8 cellular contexts compared by ENCODE assay signal in the genomic region with DNA sequence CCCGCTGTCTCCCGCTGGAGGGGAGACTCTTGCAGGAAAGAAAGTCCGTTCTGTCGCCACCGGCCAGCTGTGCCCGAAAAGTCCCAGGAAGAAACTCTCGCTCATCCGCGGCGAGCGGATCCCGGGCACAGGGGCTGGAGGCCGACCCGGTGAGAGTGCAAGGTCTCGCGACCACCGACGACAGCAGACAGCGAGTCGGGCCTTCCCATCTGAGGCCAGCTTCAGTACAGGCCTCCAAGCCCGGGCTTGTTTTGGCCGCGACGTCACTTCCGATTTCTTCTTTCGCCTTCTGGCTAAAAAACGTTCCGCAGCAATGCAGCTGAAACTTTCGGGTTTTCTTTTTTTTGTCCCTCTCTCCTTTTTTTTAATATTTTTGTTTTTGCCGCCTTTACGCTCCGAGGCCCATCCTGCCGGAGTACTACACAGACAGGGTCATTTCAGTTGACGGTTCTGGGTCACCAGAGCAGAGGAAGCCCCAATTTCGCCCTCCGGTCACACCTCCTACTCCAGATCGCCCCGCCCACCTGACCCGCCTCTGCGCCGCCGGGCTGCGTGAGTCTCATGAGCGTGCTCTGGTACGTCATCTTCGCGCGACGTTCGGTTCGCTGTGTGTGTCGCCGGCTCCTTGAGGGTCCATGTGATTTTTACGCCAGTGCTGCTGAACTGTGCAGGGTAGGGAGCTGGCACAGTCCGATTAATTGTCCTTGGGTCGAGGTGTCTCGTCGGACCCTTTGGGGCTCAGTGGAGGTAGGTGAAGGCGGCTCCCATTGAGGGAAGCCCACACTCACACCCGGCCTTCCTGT. TPM values are rescaled to one million over a fixed set of nuclear protein-coding genes. Genes with fewer than 3 reads are reported as not detected.
DNase-seq lines count a peak whose midpoint lies in the region; ATAC-seq, FAIRE-seq and TF ChIP-seq lines count a peak whose summit lies in the region.

A gene with protein sequence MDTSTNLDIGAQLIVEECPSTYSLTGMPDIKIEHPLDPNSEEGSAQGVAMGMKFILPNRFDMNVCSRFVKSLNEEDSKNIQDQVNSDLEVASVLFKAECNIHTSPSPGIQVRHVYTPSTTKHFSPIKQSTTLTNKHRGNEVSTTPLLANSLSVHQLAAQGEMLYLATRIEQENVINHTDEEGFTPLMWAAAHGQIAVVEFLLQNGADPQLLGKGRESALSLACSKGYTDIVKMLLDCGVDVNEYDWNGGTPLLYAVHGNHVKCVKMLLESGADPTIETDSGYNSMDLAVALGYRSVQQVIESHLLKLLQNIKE (minus strand): TSS at position 474 of the 803 bp plus-strand sequence. CDS start 2,758 bp downstream, outside the sequence.
A gene with protein sequence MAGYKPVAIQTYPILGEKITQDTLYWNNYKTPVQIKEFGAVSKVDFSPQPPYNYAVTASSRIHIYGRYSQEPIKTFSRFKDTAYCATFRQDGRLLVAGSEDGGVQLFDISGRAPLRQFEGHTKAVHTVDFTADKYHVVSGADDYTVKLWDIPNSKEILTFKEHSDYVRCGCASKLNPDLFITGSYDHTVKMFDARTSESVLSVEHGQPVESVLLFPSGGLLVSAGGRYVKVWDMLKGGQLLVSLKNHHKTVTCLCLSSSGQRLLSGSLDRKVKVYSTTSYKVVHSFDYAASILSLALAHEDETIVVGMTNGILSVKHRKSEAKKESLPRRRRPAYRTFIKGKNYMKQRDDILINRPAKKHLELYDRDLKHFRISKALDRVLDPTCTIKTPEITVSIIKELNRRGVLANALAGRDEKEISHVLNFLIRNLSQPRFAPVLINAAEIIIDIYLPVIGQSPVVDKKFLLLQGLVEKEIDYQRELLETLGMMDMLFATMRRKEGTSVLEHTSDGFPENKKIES (plus strand): TSS at position 578 of the 803 bp plus-strand sequence. CDS start 1,602 bp downstream, outside the sequence.

- H3K4me3 Mint-ChIP-seq in naive thymus-derived CD8-positive, alpha-beta T cell = peak within 1 kb of the TSS; percentile 89 to 100 (median 98)

- DNase-seq in EL (peak; percentile 98), H54 (ENCODE audit: insufficient read length, low spot score) (peak; percentile 73), fibroblast of mammary gland (ENCODE audit: low read depth) (peak; percentile 98)
- peak; percentile 98 for DNase-seq in activated T-helper 9 cell treated with anti-CD3 and anti-CD28 coated beads, Interleukin-2, amount 50 U/mL, for 16 hours (ENCODE audit: low read depth)
- DNase-seq in naive thymus-derived CD8-positive, alpha-beta T cell = peak; percentile 96 to 99 (median 98)
- peak; percentile 94 to 98 (median 96) for DNase-seq in stimulated activated naive CD4-positive, alpha-beta T cell (lab: John Stamatoyannopoulos, UW)

- peaks cover 18 to 60% (median 52%) of the 10 kb centered on the region in 4 donors for H3K4me1 Mint-ChIP-seq in naive thymus-derived CD8-positive, alpha-beta T cell

- peak; percentile 91 for ATAC-seq in naive thymus-derived CD8-positive, alpha-beta T cell

- no peaks in the 10 kb centered on the region for H3K9me3 Mint-ChIP-seq in naive thymus-derived CD8-positive, alpha-beta T cell

- no peak for TF ChIP-seq CTCF in Loucy (conservative IDR thresholded peaks at IDR 0.05; ENCODE audit: low read length)
- no peak for TF ChIP-seq CTCF in fibroblast of mammary gland (conservative IDR thresholded peaks at IDR 0.05; ENCODE audit: control insufficient read depth, insufficient read depth, low read depth, low read length)

- FAIRE-seq in H54 (lab: Jason Lieb, UNC) = peak; percentile 96

- H3K4me1 ChIP-seq in Loucy (ENCODE audit: insufficient read depth, low read length, poor library complexity, severe bottlenecking) = peaks cover 48% of the 10 kb centered on the region

- peaks cover 0 to 3% (median 0%) of the 10 kb centered on the region in 5 donors for H3K27me3 Mint-ChIP-seq in naive thymus-derived CD8-positive, alpha-beta T cell

- peak within 1 kb of the TSS; percentile 97 to 100 (median 99) for H3K27ac Mint-ChIP-seq in naive thymus-derived CD8-positive, alpha-beta T cell

- H3K4me2 ChIP-seq in Loucy (ENCODE audit: low read depth, low read length, poor library complexity, severe bottlenecking) = peak within 1 kb of the TSS; percentile 93

- peak within 1 kb of the TSS; percentile 99 for H3K9ac ChIP-seq in Loucy (ENCODE audit: low read depth, low read length, poor library complexity, severe bottlenecking)

- H3K4me3 ChIP-seq in Loucy (ENCODE audit: low read length, poor library complexity, severe bottlenecking) (peak within 1 kb of the TSS; percentile 97), fibroblast of mammary gland (ENCODE audit: control insufficient read depth, low read depth, low read length) (peak within 1 kb of the TSS; percentile 99)

- peaks cover 54% of the 10 kb centered on the region for H3K79me2 ChIP-seq in Loucy (ENCODE audit: insufficient read depth, low read length)

- no peaks in the 10 kb centered on the region for H3K9me2 ChIP-seq in Loucy (replicated peaks; ENCODE audit: low read depth, low read length)

- H3K36me3 Mint-ChIP-seq in naive thymus-derived CD8-positive, alpha-beta T cell = peaks cover 5 to 41% (median 12%) of the 10 kb centered on the region in 3 donors

- peaks cover 12% of the 10 kb centered on the region for H4K20me1 ChIP-seq in Loucy (ENCODE audit: insufficient read depth, low read length, poor library complexity, severe bottlenecking)

- POLR2A ChIA-PET in naive thymus-derived CD8-positive, alpha-beta T cell (lab: Charles Lee) = interaction anchor here (0.6 to 3.0 kb wide), 3 partner anchors 26 to 67 kb away, joined by 3 to 36 read pairs (median 8); a partner anchor contains a TSS

- H3K9me3 ChIP-seq in Loucy (ENCODE audit: insufficient read depth, low read depth, low read length) = no peaks in the 10 kb centered on the region

- H3K27me3 ChIP-seq in Loucy (ENCODE audit: insufficient read depth, low read length, poor library complexity, severe bottlenecking) = no peaks in the 10 kb centered on the region

- no peaks in the 10 kb centered on the region; the same call in 1 of the 2 replicates for H3K36me3 ChIP-seq in Loucy (ENCODE audit: insufficient read depth, low read length)

- TF ChIP-seq POLR2A in H54 (IDR thresholded peaks at IDR 0.05; ENCODE audit: low read depth, low read length) (peak; percentile 90), Raji (IDR thresholded peaks at IDR 0.05; ENCODE audit: insufficient read depth, low read depth, low read length) (peak; percentile 73)

- no peaks in the 10 kb centered on the region for H3F3A ChIP-seq in Loucy (ENCODE audit: low read depth)

- H2AFZ ChIP-seq in Loucy (ENCODE audit: low read length) = peak within 1 kb of the TSS; percentile 94

RNA-seq across cellular contexts. Expression of the first gene that starts in this region (rescaled TPM):
- total RNA-seq in naive thymus-derived CD8-positive, alpha-beta T cell = 10 to 100 TPM; 57.8 to 64.2 TPM
- 10 to 100 TPM; 20.9 to 22.8 (median 21.8) TPM for polyA plus RNA-seq in naive thymus-derived CD8-positive, alpha-beta T cell

RNA-seq across cellular contexts. Expression of the second gene that starts in this region (rescaled TPM):
- total RNA-seq in naive thymus-derived CD8-positive, alpha-beta T cell = 10 to 100 TPM; 28.1 to 32.9 TPM
- polyA plus RNA-seq in naive thymus-derived CD8-positive, alpha-beta T cell = 1 to 10 TPM; 5.3 to 9.8 (median 7.9) TPM

Comparison
In these comparisons a context has a peak if more than half of its experiments do, and no peak if none do; other contexts are left out.
1. Peak in every context shown above with its lines: DNase-seq, ATAC-seq and H3K4me3 ChIP-seq.